In the genomic region with DNA sequence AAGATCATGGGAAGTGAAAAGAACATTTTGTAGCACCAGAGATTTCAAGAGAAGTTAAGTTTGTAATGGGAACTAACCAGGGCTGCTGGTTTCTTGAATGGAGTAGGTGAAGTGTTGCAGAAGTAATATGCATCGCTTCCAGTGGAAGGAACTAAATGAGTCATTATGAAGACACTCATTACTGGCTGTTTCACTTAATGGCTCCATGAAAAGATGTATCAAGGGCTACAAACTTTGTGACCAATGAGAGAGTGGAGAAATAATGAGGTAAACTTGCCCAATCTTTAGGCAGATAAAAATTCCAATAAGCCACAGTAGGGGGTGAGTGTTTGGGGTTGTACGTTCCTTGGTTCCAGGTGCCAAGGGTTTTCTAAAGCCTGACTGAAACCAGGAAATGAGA, we compare ENCODE assay signal across 23 cellular contexts.
DNase-seq lines count a peak whose midpoint lies in the region; ATAC-seq, FAIRE-seq and TF ChIP-seq lines count a peak whose summit lies in the region.
"Had no signal": no experiment of that assay in that cellular context is flagged by ENCODE, and none has a peak within 500 bp of the region (broad histone marks: within the 10 kb centered on the region; RNA-seq: fewer than 3 reads in every experiment).

No MANE protein-coding gene starts in this region.

- H3K27me3 ChIP-seq in GM23338 (ENCODE audit: insufficient read depth): no peaks in the 10 kb centered on the region
- no peaks in the 10 kb centered on the region for H3K27me3 ChIP-seq in astrocyte (ENCODE audit: insufficient read depth, low read length)
- H3K27me3 ChIP-seq in neuronal stem cell (ENCODE audit: control insufficient read depth in 3 of 3, insufficient read depth in 3 of 3, low read depth in 1 of 3, low read length in 3 of 3): no peaks in the 10 kb centered on the region
- H3K27me3 ChIP-seq: BE2C, Peyer's patch had no signal

- no peak overlapping the region for H3K27ac ChIP-seq in GM23338 (ENCODE audit: low read depth)
- H3K27ac ChIP-seq in astrocyte (ENCODE audit: low read depth, low read length): no peak overlapping the region
- no peak overlapping the region for H3K27ac ChIP-seq in neuronal stem cell (replicated peaks; ENCODE audit: low read length)
- H3K27ac ChIP-seq: Peyer's patch, SK-N-MC had no signal

- H2BK5ac ChIP-seq in neuronal stem cell (ENCODE audit: low read length): no peak overlapping the region

- peaks cover 38% of the 10 kb centered on the region for H3K4me1 Mint-ChIP-seq in GM23338
- peaks cover 4% of the 10 kb centered on the region for H3K4me1 Mint-ChIP-seq in astrocyte (ENCODE audit: low read depth, unreplicated experiment)
- H3K4me1 Mint-ChIP-seq in activated CD8-positive, alpha-beta T cell treated with anti-CD3 and anti-CD28 coated beads for 36 hours (ENCODE audit: low read depth): no peaks in the 10 kb centered on the region
- H3K4me1 Mint-ChIP-seq: CD4-positive, alpha-beta memory T cell had no signal

- no peak overlapping the region for H3K18ac ChIP-seq in neuronal stem cell (ENCODE audit: low read length)

- H3K79me2 ChIP-seq in GM23338 (replicated peaks; ENCODE audit: insufficient read depth) (no peaks in the 10 kb centered on the region), astrocyte (ENCODE audit: insufficient read depth, low read length) (no peaks in the 10 kb centered on the region)

- TF ChIP-seq CTCF in GM23338 (conservative IDR thresholded peaks at IDR 0.05; ENCODE audit: low read depth in 2 of 2) (no peak), NB4 (IDR thresholded peaks at IDR 0.05; ENCODE audit: low read depth, low read length) (no peak), astrocyte (IDR thresholded peaks at IDR 0.05; ENCODE audit: insufficient read depth, low read depth, low read length) (no peak)
- TF ChIP-seq CTCF in activated CD8-positive, alpha-beta T cell treated with anti-CD3 and anti-CD28 coated beads for 36 hours (IDR thresholded peaks at IDR 0.05): no peak

- H4K20me1 ChIP-seq in GM23338 (replicated peaks; ENCODE audit: insufficient read depth) (no peaks in the 10 kb centered on the region), astrocyte (ENCODE audit: insufficient read depth, low read length) (no peaks in the 10 kb centered on the region)

- H2BK120ac ChIP-seq in neuronal stem cell (ENCODE audit: low read depth, low read length): no peak overlapping the region

- POLR2A ChIA-PET in activated CD8-positive, alpha-beta T cell treated with anti-CD3 and anti-CD28 coated beads for 36 hours (lab: Charles Lee): no interaction called here

- no peak for FAIRE-seq in astrocyte (lab: Jason Lieb, UNC)
- FAIRE-seq: G401.6 had no signal

- ATAC-seq in GM23338 (no peak), GM21423 (IDR thresholded peaks at IDR 0.05; ENCODE audit: unreplicated experiment) (no peak)
- no peak for ATAC-seq in activated CD8-positive, alpha-beta T cell treated with anti-CD3 and anti-CD28 coated beads for 36 hours
- ATAC-seq: Right ventricle myocardium inferior had no signal

- no peaks in the 10 kb centered on the region for H3K36me3 Mint-ChIP-seq in GM23338 (ENCODE audit: low read depth)
- no peaks in the 10 kb centered on the region for H3K36me3 Mint-ChIP-seq in astrocyte (ENCODE audit: low read depth, unreplicated experiment)
- H3K36me3 Mint-ChIP-seq in activated CD8-positive, alpha-beta T cell treated with anti-CD3 and anti-CD28 coated beads for 36 hours (ENCODE audit: low read depth): no peaks in the 10 kb centered on the region
- H3K36me3 Mint-ChIP-seq: CD4-positive, alpha-beta memory T cell had no signal

- H2AK5ac ChIP-seq in neuronal stem cell (ENCODE audit: low read depth, low read length): no peak overlapping the region

- H3K9me3 ChIP-seq in astrocyte (ENCODE audit: insufficient read depth, low read depth, low read length) (no peaks in the 10 kb centered on the region), neuronal stem cell (replicated peaks in 1 of 2; ENCODE audit: control insufficient read depth in 2 of 2, insufficient read depth in 1 of 2, low read depth in 1 of 2, low read length in 2 of 2) (no peaks in the 10 kb centered on the region)
- H3K9me3 ChIP-seq: BE2C, Peyer's patch had no signal

- no CpG with 5 or more reads among the region's 2 CpGs for WGBS in neuronal stem cell (ENCODE audit: extremely low coverage in 2 of 2, insufficient read length in 2 of 2, insufficient replicate concordance in 1 of 2), 2 donors

- H3K4me3 Mint-ChIP-seq in GM23338 (no peak overlapping the region), astrocyte (ENCODE audit: unreplicated experiment) (no peak overlapping the region)
- H3K4me3 Mint-ChIP-seq in activated CD8-positive, alpha-beta T cell treated with anti-CD3 and anti-CD28 coated beads for 36 hours: no peak overlapping the region
- H3K4me3 Mint-ChIP-seq: CD4-positive, alpha-beta memory T cell had no signal

- H3K36me3 ChIP-seq in GM23338 (ENCODE audit: insufficient read depth): no peaks in the 10 kb centered on the region
- H3K36me3 ChIP-seq in astrocyte (ENCODE audit: insufficient read depth, low read length): no peaks in the 10 kb centered on the region
- H3K36me3 ChIP-seq in neuronal stem cell (replicated peaks in 1 of 2; ENCODE audit: control insufficient read depth in 2 of 2, insufficient read depth in 2 of 2, low read length in 2 of 2): no peaks in the 10 kb centered on the region
- H3K36me3 ChIP-seq: BE2C, Peyer's patch had no signal

- no peak overlapping the region for H2BK12ac ChIP-seq in neuronal stem cell (ENCODE audit: low read length)

- H2BK15ac ChIP-seq in neuronal stem cell (ENCODE audit: low read length): no peak overlapping the region

- no peak overlapping the region for H3K4me3 ChIP-seq in GM23338
- no peak overlapping the region for H3K4me3 ChIP-seq in NB4 (ENCODE audit: low read depth, low read length)
- no peak overlapping the region for H3K4me3 ChIP-seq in astrocyte (ENCODE audit: insufficient read depth, low read depth, low read length)
- H3K4me3 ChIP-seq in neuronal stem cell (ENCODE audit: low read length in 2 of 2): no peak overlapping the region
- H3K4me3 ChIP-seq: Peyer's patch, SK-N-MC had no signal

- no peaks in the 10 kb centered on the region for H3K79me1 ChIP-seq in neuronal stem cell (ENCODE audit: low read depth, low read length)

- H3F3A ChIP-seq in GM23338 (replicated peaks; ENCODE audit: low read depth): no peaks in the 10 kb centered on the region

- H4K8ac ChIP-seq in neuronal stem cell (ENCODE audit: low read depth, low read length): no peak overlapping the region

- H3K4ac ChIP-seq in neuronal stem cell (ENCODE audit: low read length): no peak overlapping the region

- H3K27me3 Mint-ChIP-seq in GM23338 (ENCODE audit: insufficient read depth, low read depth, poor library complexity) (peaks cover 4% of the 10 kb centered on the region), astrocyte (ENCODE audit: low read depth, unreplicated experiment) (no peaks in the 10 kb centered on the region)
- H3K27me3 Mint-ChIP-seq in activated CD8-positive, alpha-beta T cell treated with anti-CD3 and anti-CD28 coated beads for 36 hours: peaks cover 2% of the 10 kb centered on the region
- H3K27me3 Mint-ChIP-seq: CD4-positive, alpha-beta memory T cell had no signal

- H3K14ac ChIP-seq in neuronal stem cell (ENCODE audit: low read length): no peak overlapping the region

- H4K91ac ChIP-seq in neuronal stem cell (ENCODE audit: low read depth, low read length, poor library complexity): no peak overlapping the region

- H3K9ac ChIP-seq in astrocyte (ENCODE audit: low read length) (no peak overlapping the region), neuronal stem cell (ENCODE audit: low read depth, low read length, poor library complexity) (no peak overlapping the region)

- no peak overlapping the region for H3K4me2 ChIP-seq in GM23338
- H3K4me2 ChIP-seq in astrocyte (ENCODE audit: low read length): no peak overlapping the region
- H3K4me2 ChIP-seq in neuronal stem cell (ENCODE audit: insufficient read depth, low read length, poor library complexity, severe bottlenecking): no peak overlapping the region

- CTCF ChIA-PET in activated CD8-positive, alpha-beta T cell treated with anti-CD3 and anti-CD28 coated beads for 36 hours (lab: Charles Lee): no interaction called here

- H2AFZ ChIP-seq in GM23338 (no peak overlapping the region), astrocyte (ENCODE audit: low read depth, low read length) (no peak overlapping the region), neuronal stem cell (ENCODE audit: low read length) (no peak overlapping the region)

- no peak overlapping the region for H3K23ac ChIP-seq in neuronal stem cell (ENCODE audit: low read depth, low read length, poor library complexity)

- H3K9me2 ChIP-seq in GM23338 (ENCODE audit: insufficient read depth): no peaks in the 10 kb centered on the region

- H3K9me3 Mint-ChIP-seq in GM23338: no peaks in the 10 kb centered on the region
- H3K9me3 Mint-ChIP-seq in astrocyte (ENCODE audit: unreplicated experiment): no peaks in the 10 kb centered on the region
- no peaks in the 10 kb centered on the region for H3K9me3 Mint-ChIP-seq in activated CD8-positive, alpha-beta T cell treated with anti-CD3 and anti-CD28 coated beads for 36 hours

- intact Hi-C loops in activated CD8-positive, alpha-beta T cell treated with anti-CD3 and anti-CD28 coated beads for 36 hours (cut with micrococcal nuclease): no loop called here

- no peak overlapping the region for H3K27ac Mint-ChIP-seq in GM23338
- H3K27ac Mint-ChIP-seq in astrocyte (ENCODE audit: unreplicated experiment): no peak overlapping the region
- H3K27ac Mint-ChIP-seq in activated CD8-positive, alpha-beta T cell treated with anti-CD3 and anti-CD28 coated beads for 36 hours: no peak overlapping the region
- H3K27ac Mint-ChIP-seq: CD4-positive, alpha-beta memory T cell had no signal

- peaks cover 24% of the 10 kb centered on the region for H3K4me1 ChIP-seq in GM23338 (ENCODE audit: insufficient read depth)
- H3K4me1 ChIP-seq in astrocyte (ENCODE audit: insufficient read depth, low read length): no peaks in the 10 kb centered on the region
- H3K4me1 ChIP-seq in neuronal stem cell (ENCODE audit: control insufficient read depth in 2 of 2, insufficient read depth in 1 of 2, low read depth in 1 of 2, low read length in 2 of 2): peaks cover 12 to 21% of the 10 kb centered on the region in 2 donors
- H3K4me1 ChIP-seq: BE2C had no signal

- DNase-seq in GM23338 (ENCODE audit: low spot score): peak; percentile 7
- DNase-seq in NB4 (ENCODE audit: low read depth): peak; percentile 8
- DNase-seq in astrocyte (ENCODE audit: low read depth): peak; percentile 42
- peak; percentile 31 for DNase-seq in neuronal stem cell (ENCODE audit: low spot score)
- no peak for DNase-seq in A172 (ENCODE audit: low spot score)
- DNase-seq in islet precursor cell: no peak
- no peak for DNase-seq in activated CD8-positive, alpha-beta T cell treated with anti-CD3 and anti-CD28 coated beads for 36 hours
- DNase-seq: ACHN; BE2C; Calu3; CD4-positive, alpha-beta memory T cell; DMS79; Karpas-422; MM.1S; NCI-H1436 treated with DMSO at 0.1 percent for 48 hours; NCI-H2029 treated with DMSO at 0.1 percent for 48 hours; NCI-H2171 treated with DMSO at 0.1 percent for 48 hours; NCI-H748 treated with DMSO at 0.1 percent for 48 hours; Peyer's patch had no signal

- TF ChIP-seq POLR2A in NB4 (IDR thresholded peaks at IDR 0.05; ENCODE audit: extremely low read depth, insufficient read length): no peak

TF ChIP-seq in GM23338, 12 proteins besides CTCF, POLR2A, EP300 and RAD21:
- no peak for TF ChIP-seq EZH2 (IDR thresholded peaks at IDR 0.05; ENCODE audit: low read depth, unreplicated experiment)

Comparison
In these comparisons a context has a peak if more than half of its experiments do, and no peak if none do; other contexts are left out.
1. DNase-seq: peak in GM23338 (single experiment), NB4 (single experiment), astrocyte (single experiment) and neuronal stem cell (single experiment); none in A172 (single experiment), islet precursor cell (single experiment) and activated CD8-positive, alpha-beta T cell treated with anti-CD3 and anti-CD28 coated beads for 36 hours (single experiment).